In the genomic region with DNA sequence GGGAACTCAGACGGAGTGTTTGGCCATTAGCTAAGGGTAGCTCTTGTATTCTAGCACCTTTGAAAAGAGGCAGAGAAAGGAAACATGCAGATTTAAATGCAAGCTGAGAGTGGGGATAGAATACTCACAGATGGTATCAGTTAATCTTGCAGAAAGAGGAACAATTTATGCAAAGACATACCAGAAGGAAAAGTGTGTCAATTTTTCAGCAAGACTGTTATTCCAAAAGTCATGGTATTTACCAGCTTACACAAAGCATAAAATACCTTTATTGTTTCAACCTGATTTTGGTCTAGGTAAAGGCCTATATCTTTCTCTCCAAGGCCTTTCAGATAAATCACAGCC, we compare ENCODE assay signal across 8 cellular contexts. TPM values are rescaled to one million over a fixed set of nuclear protein-coding genes. Genes with fewer than 3 reads are reported as not detected.
DNase-seq lines count a peak whose midpoint lies in the region; ATAC-seq, FAIRE-seq and TF ChIP-seq lines count a peak whose summit lies in the region.

No MANE protein-coding gene starts in this region.

- H3K4me1 ChIP-seq in Panc1 (ENCODE audit: control insufficient read depth, insufficient read depth, low read length): peaks cover 37% of the 10 kb centered on the region
- H3K4me1 ChIP-seq in esophagus muscularis mucosa: peaks cover 12 to 64% (median 54%) of the 10 kb centered on the region in 4 donors
- no peaks in the 10 kb centered on the region for H3K4me1 ChIP-seq in rectal smooth muscle tissue (ENCODE audit: control insufficient read depth, insufficient read depth, low read length)

- CTCF ChIA-PET in Panc1 (lab: Charles Lee): no interaction called here

- peak overlapping the region; percentile 75 for H3K4me3 ChIP-seq in GM06990 (replicated peaks; ENCODE audit: low read depth, low read length)
- peak overlapping the region; percentile 72 to 78 for H3K4me3 ChIP-seq in Panc1 (ENCODE audit: low read depth in 2 of 2, low read length in 2 of 2)
- peak overlapping the region; percentile 69 to 87 (median 84) for H3K4me3 ChIP-seq in esophagus muscularis mucosa
- H3K4me3 ChIP-seq in rectal smooth muscle tissue (ENCODE audit: low read length): peak overlapping the region; percentile 72

- H3K36me3 ChIP-seq in GM06990 (ENCODE audit: control insufficient read depth, insufficient read depth, low read length): no peaks in the 10 kb centered on the region
- no peaks in the 10 kb centered on the region for H3K36me3 ChIP-seq in Panc1 (ENCODE audit: control insufficient read depth, insufficient read depth, low read length)
- H3K36me3 ChIP-seq in esophagus muscularis mucosa: peaks cover 0 to 6% (median 0%) of the 10 kb centered on the region in 4 donors
- no peaks in the 10 kb centered on the region for H3K36me3 ChIP-seq in rectal smooth muscle tissue (ENCODE audit: control insufficient read depth, insufficient read depth, low read length)

- TF ChIP-seq CTCF in GM06990 (IDR thresholded peaks at IDR 0.05; ENCODE audit: insufficient read depth, low read length, poor library complexity, severe bottlenecking) (no peak), Panc1 (IDR thresholded peaks at IDR 0.05) (no peak), esophagus muscularis mucosa (IDR thresholded peaks at IDR 0.05) (no peak)

- POLR2A ChIA-PET in Panc1 (lab: Charles Lee): interaction anchor here (0.7 kb wide), 1 partner anchor 80 kb away, joined by 4 read pairs; no protein-coding TSS in a partner anchor

- no peak overlapping the region for H3K9ac ChIP-seq in rectal smooth muscle tissue (ENCODE audit: low read length)

- intact Hi-C loops in Panc1 (cut with micrococcal nuclease; ENCODE audit: unreplicated experiment): no loop called here
- intact Hi-C loops in esophagus muscularis mucosa (cut with DNase I): no loop called here

- ATAC-seq in Panc1: no peak
- no peak for ATAC-seq in GM21367 (IDR thresholded peaks at IDR 0.05; ENCODE audit: unreplicated experiment)
- no peak for ATAC-seq in GM21825 (IDR thresholded peaks at IDR 0.05; ENCODE audit: unreplicated experiment)

- no TSS peak for BruUV-seq in Panc1 (replicated peaks; lab: Mats Ljungman, UMichigan)

- FAIRE-seq in RCC 7860 (lab: Jason Lieb, UNC): no peak

- H3K27me3 ChIP-seq in GM06990 (replicated peaks; ENCODE audit: control insufficient read depth, insufficient read depth, low read length): no peaks in the 10 kb centered on the region
- no peaks in the 10 kb centered on the region for H3K27me3 ChIP-seq in Panc1 (ENCODE audit: control insufficient read depth, insufficient read depth, low read length)
- no peaks in the 10 kb centered on the region for H3K27me3 ChIP-seq in esophagus muscularis mucosa
- no peaks in the 10 kb centered on the region for H3K27me3 ChIP-seq in rectal smooth muscle tissue (ENCODE audit: control insufficient read depth, insufficient read depth, low read length)

- no peak for TF ChIP-seq POLR2A in esophagus muscularis mucosa (IDR thresholded peaks at IDR 0.05; ENCODE audit: low read depth)

- 0% methylated on average over 1 of the region's 1 CpG for WGBS in esophagus muscularis mucosa

- H3K27ac ChIP-seq in Panc1 (ENCODE audit: low read length) (peak overlapping the region; percentile 77), esophagus muscularis mucosa (replicated peaks in 1 of 4) (peak overlapping the region; percentile 88 to 94 (median 92)), rectal smooth muscle tissue (ENCODE audit: low read depth, low read length) (no peak overlapping the region)

- no peak for TF ChIP-seq EP300 in esophagus muscularis mucosa (IDR thresholded peaks at IDR 0.05)

- DNase-seq in GM06990 (ENCODE audit: extremely low read depth, insufficient read length) (no peak), Panc1 (ENCODE audit: low read depth, low spot score) (no peak), esophagus muscularis mucosa (ENCODE audit: extremely low spot score) (no peak), globus pallidus (ENCODE audit: low spot score) (no peak), RCC 7860 (ENCODE audit: low spot score) (no peak)

- H3K9me3 ChIP-seq in Panc1 (ENCODE audit: control insufficient read depth, insufficient read depth, low read depth, low read length): no peaks in the 10 kb centered on the region
- H3K9me3 ChIP-seq in esophagus muscularis mucosa: no peaks in the 10 kb centered on the region

- in situ Hi-C loops in Panc1 (cut with HindIII; ENCODE audit: low pct_unique_long_range_greater_than_20kb, low sequenced_read_pairs): no loop called here

RNA-seq across cellular contexts. Expression of gene SLC2A12, which starts 0.3 kb away (rescaled TPM):
- total RNA-seq in Panc1 (2021; ENCODE audit: unreplicated experiment) (12.3 TPM), esophagus muscularis mucosa (10 to 100 TPM; 23.2 to 50.7 (median 43.1) TPM)
- polyA plus RNA-seq in Panc1 (2012; ENCODE audit: insufficient read length): 13.8 TPM
